In genomic region chr12:123429101-123429500, GRCh38 we compare ENCODE assay signal across 8 cellular contexts. TPM values are rescaled to one million over a fixed set of nuclear protein-coding genes. Genes with fewer than 3 reads are reported as not detected.
A peak's percentile ranks its signal among the peaks of the same experiment; 100 is the strongest.
DNase-seq lines count a peak whose midpoint lies in the region; ATAC-seq and TF ChIP-seq lines count a peak whose summit lies in the region.
"Not testable (repeated sequence)": the region's sequence is repeated elsewhere in the genome, so short reads cannot be mapped to it uniquely, and the experiment has no call there.

No MANE protein-coding gene starts in this region.

- peaks cover 22 to 48% (median 36%) of the 10 kb centered on the region in 4 donors for H3K4me1 Mint-ChIP-seq in CD4-positive, CD25-positive, alpha-beta regulatory T cell
- not testable (repeated sequence) for H3K4me1 Mint-ChIP-seq in WTC11
- H3K4me1 Mint-ChIP-seq in activated CD4-positive, alpha-beta memory T cell treated with anti-CD3 and anti-CD28 coated beads, Interleukin-2, amount 10 ng/mL, durations not matched to agents 7 days and 5 days = peaks cover 58% of the 10 kb centered on the region
- H3K4me1 Mint-ChIP-seq in activated T-helper 17 cell treated with anti-CD3 and anti-CD28 coated beads, Interleukin-2, amount 50 U/mL, for 72 hours = peaks cover 29% of the 10 kb centered on the region
- H3K4me1 Mint-ChIP-seq in activated naive CD8-positive, alpha-beta T cell treated with anti-CD3 and anti-CD28 coated beads for 36 hours = peaks cover 48% of the 10 kb centered on the region
- H3K4me1 Mint-ChIP-seq in dendritic cell treated with granulocyte-macrophage colony-stimulating factor and Interleukin-4, amounts not matched to agents 40 ng/mL and 50 ng/mL, for 4 days (ENCODE audit: low read depth) = peaks cover 25% of the 10 kb centered on the region
- H3K4me1 Mint-ChIP-seq in stimulated activated memory B cell treated with anti-CD40 and anti-IgM and Interleukin-4, amounts not matched to agents 10 μg/mL and 1 μg/mL and 100 μg/mL, for 72 hours = peaks cover 57% of the 10 kb centered on the region

- not testable (repeated sequence) for H3K4me3 ChIP-seq in CD4-positive, CD25-positive, alpha-beta regulatory T cell (ENCODE audit: low read depth, low read length); OCI-LY1 (ENCODE audit: low read depth, low read length, poor library complexity, severe bottlenecking)

- not testable (repeated sequence) for H3K79me2 ChIP-seq in OCI-LY1 (ENCODE audit: insufficient read depth, low read length)

- not testable (repeated sequence) for H4K20me1 ChIP-seq in OCI-LY1 (ENCODE audit: insufficient read depth, low read length)

- H2AFZ ChIP-seq in OCI-LY1 (ENCODE audit: low read length) = not testable (repeated sequence)

- TF ChIP-seq CTCF in OCI-LY1 (IDR thresholded peaks at IDR 0.05; ENCODE audit: low read length); WTC11 (IDR thresholded peaks at IDR 0.05): not testable (repeated sequence)

- not testable (repeated sequence) for H3K4me2 ChIP-seq in OCI-LY1 (ENCODE audit: low read length)

- peak overlapping the region; percentile 69 for H3K27ac ChIP-seq in CD4-positive, CD25-positive, alpha-beta regulatory T cell (ENCODE audit: insufficient read depth, low read length, poor library complexity, severe bottlenecking)
- peak overlapping the region; percentile 81 for H3K27ac ChIP-seq in OCI-LY1 (ENCODE audit: low read depth, low read length, poor library complexity, severe bottlenecking)

- CTCF ChIA-PET in WTC11 (lab: Charles Lee) = not testable (repeated sequence)
- CTCF ChIA-PET in activated CD4-positive, alpha-beta memory T cell treated with anti-CD3 and anti-CD28 coated beads, Interleukin-2, amount 10 ng/mL, durations not matched to agents 7 days and 5 days (lab: Charles Lee) = interaction anchor here (1.2 to 2.5 kb wide), 3 partner anchors 19 to 153 kb away, joined by 3 to 6 read pairs (median 4); no protein-coding TSS in a partner anchor

- peaks cover 14% of the 10 kb centered on the region for H3K36me3 ChIP-seq in CD4-positive, CD25-positive, alpha-beta regulatory T cell (ENCODE audit: control insufficient read depth, insufficient read depth, low read length)
- H3K36me3 ChIP-seq in OCI-LY1 (ENCODE audit: insufficient read depth, low read length) = peaks cover 12% of the 10 kb centered on the region

- intact Hi-C loops in dendritic cell treated with granulocyte-macrophage colony-stimulating factor and Interleukin-4, amounts not matched to agents 40 ng/mL and 50 ng/mL, for 4 days (cut with micrococcal nuclease) = loop anchor here (5.0 kb wide), 1 partner anchor 33 kb away; no protein-coding TSS in a partner anchor

- H3K9me2 ChIP-seq in OCI-LY1 (ENCODE audit: low read depth, low read length) = not testable (repeated sequence)

- not testable (repeated sequence) for H3F3A ChIP-seq in OCI-LY1 (ENCODE audit: insufficient read depth, low read length)

- not testable (repeated sequence) for ATAC-seq in CD4-positive, CD25-positive, alpha-beta regulatory T cell (ENCODE audit: low read depth in 2 of 2); WTC11; activated T-helper 17 cell treated with anti-CD3 and anti-CD28 coated beads, Interleukin-2, amount 50 U/mL, for 72 hours (replicated peaks); stimulated activated memory B cell treated with anti-CD40 and anti-IgM and Interleukin-4, amounts not matched to agents 10 μg/mL and 1 μg/mL and 100 μg/mL, for 72 hours

- peak overlapping the region in 2 of 4 donors; percentile 52 to 85 for H3K4me3 Mint-ChIP-seq in CD4-positive, CD25-positive, alpha-beta regulatory T cell
- not testable (repeated sequence) for H3K4me3 Mint-ChIP-seq in WTC11; activated CD4-positive, alpha-beta memory T cell treated with anti-CD3 and anti-CD28 coated beads, Interleukin-2, amount 10 ng/mL, durations not matched to agents 7 days and 5 days; activated naive CD8-positive, alpha-beta T cell treated with anti-CD3 and anti-CD28 coated beads for 36 hours; dendritic cell treated with granulocyte-macrophage colony-stimulating factor and Interleukin-4, amounts not matched to agents 40 ng/mL and 50 ng/mL, for 4 days; stimulated activated memory B cell treated with anti-CD40 and anti-IgM and Interleukin-4, amounts not matched to agents 10 μg/mL and 1 μg/mL and 100 μg/mL, for 72 hours
- H3K4me3 Mint-ChIP-seq in activated T-helper 17 cell treated with anti-CD3 and anti-CD28 coated beads, Interleukin-2, amount 50 U/mL, for 72 hours = peak overlapping the region; percentile 78

- H3K9ac ChIP-seq in OCI-LY1 (ENCODE audit: low read length) = not testable (repeated sequence)

- peak overlapping the region; percentile 38 to 92 (median 69) for H3K27ac Mint-ChIP-seq in CD4-positive, CD25-positive, alpha-beta regulatory T cell
- H3K27ac Mint-ChIP-seq in WTC11 = not testable (repeated sequence)
- peak overlapping the region; percentile 78 for H3K27ac Mint-ChIP-seq in activated CD4-positive, alpha-beta memory T cell treated with anti-CD3 and anti-CD28 coated beads, Interleukin-2, amount 10 ng/mL, durations not matched to agents 7 days and 5 days
- peak overlapping the region; percentile 90 for H3K27ac Mint-ChIP-seq in activated T-helper 17 cell treated with anti-CD3 and anti-CD28 coated beads, Interleukin-2, amount 50 U/mL, for 72 hours
- H3K27ac Mint-ChIP-seq in activated naive CD8-positive, alpha-beta T cell treated with anti-CD3 and anti-CD28 coated beads for 36 hours = peak overlapping the region; percentile 60
- peak overlapping the region; percentile 46 for H3K27ac Mint-ChIP-seq in dendritic cell treated with granulocyte-macrophage colony-stimulating factor and Interleukin-4, amounts not matched to agents 40 ng/mL and 50 ng/mL, for 4 days
- peak overlapping the region; percentile 94 for H3K27ac Mint-ChIP-seq in stimulated activated memory B cell treated with anti-CD40 and anti-IgM and Interleukin-4, amounts not matched to agents 10 μg/mL and 1 μg/mL and 100 μg/mL, for 72 hours

- peaks cover 39% of the 10 kb centered on the region for H3K4me1 ChIP-seq in CD4-positive, CD25-positive, alpha-beta regulatory T cell (ENCODE audit: control insufficient read depth, insufficient read depth, low read length, poor library complexity, severe bottlenecking)
- H3K4me1 ChIP-seq in OCI-LY1 (ENCODE audit: insufficient read depth, low read length, severe bottlenecking) = peaks cover 47% of the 10 kb centered on the region

- not testable (repeated sequence) for H3K9me3 ChIP-seq in CD4-positive, CD25-positive, alpha-beta regulatory T cell (ENCODE audit: control insufficient read depth in 2 of 2, low read length in 2 of 2); OCI-LY1 (ENCODE audit: low read length)

- not testable (repeated sequence) for H3K27me3 ChIP-seq in CD4-positive, CD25-positive, alpha-beta regulatory T cell (ENCODE audit: control insufficient read depth, insufficient read depth, low read length); OCI-LY1 (ENCODE audit: insufficient read depth, low read length)

- POLR2A ChIA-PET in WTC11 (lab: Charles Lee) = not testable (repeated sequence)
- POLR2A ChIA-PET in activated CD4-positive, alpha-beta memory T cell treated with anti-CD3 and anti-CD28 coated beads, Interleukin-2, amount 10 ng/mL, durations not matched to agents 7 days and 5 days (lab: Charles Lee) = interaction anchor here (1.1 to 5.0 kb wide), 6 partner anchors 12 to 196 kb away, joined by 3 to 47 read pairs (median 12); partner anchors contain the start of genes KMT5A, MPHOSPH9, MTRFR and SNRNP35

- H3K36me3 Mint-ChIP-seq in CD4-positive, CD25-positive, alpha-beta regulatory T cell = peaks cover 16% of the 10 kb centered on the region
- not testable (repeated sequence) for H3K36me3 Mint-ChIP-seq in WTC11
- peaks cover 54% of the 10 kb centered on the region for H3K36me3 Mint-ChIP-seq in activated CD4-positive, alpha-beta memory T cell treated with anti-CD3 and anti-CD28 coated beads, Interleukin-2, amount 10 ng/mL, durations not matched to agents 7 days and 5 days (ENCODE audit: low read depth)
- peaks cover 90% of the 10 kb centered on the region for H3K36me3 Mint-ChIP-seq in activated T-helper 17 cell treated with anti-CD3 and anti-CD28 coated beads, Interleukin-2, amount 50 U/mL, for 72 hours (ENCODE audit: low read depth)
- peaks cover 61% of the 10 kb centered on the region for H3K36me3 Mint-ChIP-seq in activated naive CD8-positive, alpha-beta T cell treated with anti-CD3 and anti-CD28 coated beads for 36 hours
- H3K36me3 Mint-ChIP-seq in dendritic cell treated with granulocyte-macrophage colony-stimulating factor and Interleukin-4, amounts not matched to agents 40 ng/mL and 50 ng/mL, for 4 days (ENCODE audit: low read depth) = peaks cover 66% of the 10 kb centered on the region
- H3K36me3 Mint-ChIP-seq in stimulated activated memory B cell treated with anti-CD40 and anti-IgM and Interleukin-4, amounts not matched to agents 10 μg/mL and 1 μg/mL and 100 μg/mL, for 72 hours = peaks cover 50% of the 10 kb centered on the region

- not testable (repeated sequence) for DNase-seq in CD4-positive, CD25-positive, alpha-beta regulatory T cell; WTC11 (ENCODE audit: low spot score); activated CD4-positive, alpha-beta memory T cell treated with anti-CD3 and anti-CD28 coated beads, Interleukin-2, amount 10 ng/mL, durations not matched to agents 7 days and 5 days; activated naive CD8-positive, alpha-beta T cell treated with anti-CD3 and anti-CD28 coated beads for 36 hours

- H3K27me3 Mint-ChIP-seq in CD4-positive, CD25-positive, alpha-beta regulatory T cell; WTC11 (ENCODE audit: low read depth); activated CD4-positive, alpha-beta memory T cell treated with anti-CD3 and anti-CD28 coated beads, Interleukin-2, amount 10 ng/mL, durations not matched to agents 7 days and 5 days; activated T-helper 17 cell treated with anti-CD3 and anti-CD28 coated beads, Interleukin-2, amount 50 U/mL, for 72 hours; activated naive CD8-positive, alpha-beta T cell treated with anti-CD3 and anti-CD28 coated beads for 36 hours; dendritic cell treated with granulocyte-macrophage colony-stimulating factor and Interleukin-4, amounts not matched to agents 40 ng/mL and 50 ng/mL, for 4 days; stimulated activated memory B cell treated with anti-CD40 and anti-IgM and Interleukin-4, amounts not matched to agents 10 μg/mL and 1 μg/mL and 100 μg/mL, for 72 hours: not testable (repeated sequence)

- not testable (repeated sequence) for H3K9me3 Mint-ChIP-seq in CD4-positive, CD25-positive, alpha-beta regulatory T cell; WTC11; activated CD4-positive, alpha-beta memory T cell treated with anti-CD3 and anti-CD28 coated beads, Interleukin-2, amount 10 ng/mL, durations not matched to agents 7 days and 5 days; activated T-helper 17 cell treated with anti-CD3 and anti-CD28 coated beads, Interleukin-2, amount 50 U/mL, for 72 hours; activated naive CD8-positive, alpha-beta T cell treated with anti-CD3 and anti-CD28 coated beads for 36 hours; dendritic cell treated with granulocyte-macrophage colony-stimulating factor and Interleukin-4, amounts not matched to agents 40 ng/mL and 50 ng/mL, for 4 days; stimulated activated memory B cell treated with anti-CD40 and anti-IgM and Interleukin-4, amounts not matched to agents 10 μg/mL and 1 μg/mL and 100 μg/mL, for 72 hours

RNA-seq across cellular contexts. Expression of gene RILPL2, which starts 7.4 kb away (rescaled TPM):
- total RNA-seq in CD4-positive, CD25-positive, alpha-beta regulatory T cell = 14.7 TPM
- polyA plus RNA-seq in CD4-positive, CD25-positive, alpha-beta regulatory T cell = 10 to 100 TPM; 10.2 to 15.5 (median 10.9) TPM
- total RNA-seq in WTC11 (2021) = 1.1 to 1.4 TPM (median 1.2 TPM) in 3 replicates
- total RNA-seq in activated CD4-positive, alpha-beta memory T cell treated with anti-CD3 and anti-CD28 coated beads, Interleukin-2, amount 10 ng/mL, durations not matched to agents 7 days and 5 days = 1 to 10 TPM; 8.9 to 9.0 TPM
- 10 to 100 TPM; 12.3 to 12.6 TPM for total RNA-seq in activated T-helper 17 cell treated with anti-CD3 and anti-CD28 coated beads, Interleukin-2, amount 50 U/mL, for 72 hours
- total RNA-seq in activated naive CD8-positive, alpha-beta T cell treated with anti-CD3 and anti-CD28 coated beads for 36 hours = 10 to 100 TPM; 18.2 to 18.5 TPM

RNA-seq across cellular contexts. Expression of gene SNRNP35, which starts 28.8 kb away (rescaled TPM):
- 47.8 TPM for total RNA-seq in CD4-positive, CD25-positive, alpha-beta regulatory T cell
- 10 to 100 TPM; 43.5 to 54.4 (median 46.0) TPM for polyA plus RNA-seq in CD4-positive, CD25-positive, alpha-beta regulatory T cell
- 19.1 to 21.3 TPM (median 20.0 TPM) in 3 replicates for total RNA-seq in WTC11 (2021)
- total RNA-seq in activated CD4-positive, alpha-beta memory T cell treated with anti-CD3 and anti-CD28 coated beads, Interleukin-2, amount 10 ng/mL, durations not matched to agents 7 days and 5 days = 10 to 100 TPM; 29.7 to 35.0 TPM
- 10 to 100 TPM; 23.5 to 31.4 TPM for total RNA-seq in activated T-helper 17 cell treated with anti-CD3 and anti-CD28 coated beads, Interleukin-2, amount 50 U/mL, for 72 hours
- 10 to 100 TPM; 20.8 to 22.0 TPM for total RNA-seq in activated naive CD8-positive, alpha-beta T cell treated with anti-CD3 and anti-CD28 coated beads for 36 hours

RNA-seq across cellular contexts. Expression of gene KMT5A, which starts 45.2 kb away (rescaled TPM):
- 34.9 TPM for total RNA-seq in CD4-positive, CD25-positive, alpha-beta regulatory T cell
- polyA plus RNA-seq in CD4-positive, CD25-positive, alpha-beta regulatory T cell = 1 to 10 TPM; 1.2 to 4.6 (median 1.7) TPM
- 20.4 to 28.0 TPM (median 24.0 TPM) in 3 replicates for total RNA-seq in WTC11 (2021)
- 10 to 100 TPM; 78.9 to 82.0 TPM for total RNA-seq in activated CD4-positive, alpha-beta memory T cell treated with anti-CD3 and anti-CD28 coated beads, Interleukin-2, amount 10 ng/mL, durations not matched to agents 7 days and 5 days
- total RNA-seq in activated T-helper 17 cell treated with anti-CD3 and anti-CD28 coated beads, Interleukin-2, amount 50 U/mL, for 72 hours = 10 to 100 TPM; 48.9 to 67.2 TPM
- 10 to 100 TPM; 41.2 to 42.6 TPM for total RNA-seq in activated naive CD8-positive, alpha-beta T cell treated with anti-CD3 and anti-CD28 coated beads for 36 hours
